8 cellular contexts compared by ENCODE assay signal in the genomic region with DNA sequence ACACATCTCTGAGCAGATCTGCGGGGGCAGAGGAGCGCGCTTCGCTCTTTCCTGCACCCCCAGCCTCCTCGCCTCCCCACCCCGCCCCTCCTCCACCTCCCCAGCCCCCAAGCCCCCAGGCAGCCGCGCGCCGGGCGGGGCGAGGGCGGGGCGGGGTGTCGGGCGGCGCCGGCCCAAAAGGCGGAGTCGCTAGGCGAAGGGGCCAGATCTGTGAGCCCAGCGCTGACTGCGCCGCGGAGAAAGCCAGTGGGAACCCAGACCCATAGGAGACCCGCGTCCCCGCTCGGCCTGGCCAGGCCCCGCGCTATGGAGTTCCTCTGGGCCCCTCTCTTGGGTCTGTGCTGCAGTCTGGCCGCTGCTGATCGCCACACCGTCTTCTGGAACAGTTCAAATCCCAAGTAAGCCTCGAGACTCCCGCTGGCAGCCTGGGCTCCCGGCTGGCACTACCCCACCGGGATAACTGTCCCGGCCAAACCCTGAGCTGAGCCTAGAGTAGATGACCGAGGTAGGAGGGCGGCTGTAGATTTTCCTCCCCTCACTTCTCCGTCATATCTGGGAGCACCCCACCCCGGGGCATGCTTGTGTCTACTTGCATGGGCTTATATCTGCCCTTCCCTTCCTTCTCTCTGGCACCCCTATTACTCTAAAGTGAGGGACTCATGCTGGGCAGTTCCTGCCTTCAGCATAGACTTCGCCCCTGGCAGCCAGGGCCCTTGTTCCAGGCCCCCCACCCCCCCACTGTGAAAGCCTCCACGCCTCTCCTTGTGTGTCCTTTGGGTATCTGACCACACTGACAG. TPM values are rescaled to one million over a fixed set of nuclear protein-coding genes. Genes with fewer than 3 reads are reported as not detected.
DNase-seq lines count a peak whose midpoint lies in the region; ATAC-seq and TF ChIP-seq lines count a peak whose summit lies in the region.

EFNA1 (plus strand) TSS at position 205 of the 797 bp plus-strand sequence; CDS start at position 307, 102 bp downstream.

- H3K4me3 Mint-ChIP-seq in activated T-helper 1 cell treated with anti-CD3 and anti-CD28 coated beads, Interleukin-12 subunit alpha, Interleukin-12 subunit beta, Interleukin-2, Interleukin-4 antibody, amounts not matched to agents 30 ng/mL and 10 ng/mL and 1 ng/mL, durations not matched to agents 14 hours and 24 hours and 36 hours, result peak within 1 kb of the TSS; percentile 82

- no peak within 1 kb of the TSS for H3K27ac Mint-ChIP-seq in activated T-helper 1 cell treated with anti-CD3 and anti-CD28 coated beads, Interleukin-12 subunit alpha, Interleukin-12 subunit beta, Interleukin-2, Interleukin-4 antibody, amounts not matched to agents 30 ng/mL and 10 ng/mL and 1 ng/mL, durations not matched to agents 14 hours and 24 hours and 36 hours

- H3K4me1 Mint-ChIP-seq in activated T-helper 1 cell treated with anti-CD3 and anti-CD28 coated beads, Interleukin-12 subunit alpha, Interleukin-12 subunit beta, Interleukin-2, Interleukin-4 antibody, amounts not matched to agents 30 ng/mL and 10 ng/mL and 1 ng/mL, durations not matched to agents 14 hours and 24 hours and 36 hours (ENCODE audit: low read depth), result peaks cover 19% of the 10 kb centered on the region

- H3K9ac ChIP-seq in fibroblast of lung (ENCODE audit: insufficient read depth, low read length), result no peak within 1 kb of the TSS
- peak within 1 kb of the TSS; percentile 67 for H3K9ac ChIP-seq in muscle layer of colon (ENCODE audit: low read length)

- H3K27ac ChIP-seq in fibroblast of lung (ENCODE audit: insufficient read depth, low read length) (no peak within 1 kb of the TSS), muscle layer of colon (ENCODE audit: low read depth, low read length) (peak within 1 kb of the TSS; percentile 82)

- H3K79me2 ChIP-seq in fibroblast of lung (ENCODE audit: control insufficient read depth, insufficient read depth, low read length), result no peaks in the 10 kb centered on the region

- H3K9me3 ChIP-seq in fibroblast of lung (ENCODE audit: control insufficient read depth, insufficient read depth, low read depth, low read length) (no peaks in the 10 kb centered on the region), muscle layer of colon (ENCODE audit: low read length) (no peaks in the 10 kb centered on the region)

- peaks cover 49% of the 10 kb centered on the region for H3K27me3 Mint-ChIP-seq in activated T-helper 1 cell treated with anti-CD3 and anti-CD28 coated beads, Interleukin-12 subunit alpha, Interleukin-12 subunit beta, Interleukin-2, Interleukin-4 antibody, amounts not matched to agents 30 ng/mL and 10 ng/mL and 1 ng/mL, durations not matched to agents 14 hours and 24 hours and 36 hours (ENCODE audit: insufficient read depth)

- peaks cover 55% of the 10 kb centered on the region for H3K27me3 ChIP-seq in fibroblast of lung (ENCODE audit: control insufficient read depth, insufficient read depth, low read length)
- H3K27me3 ChIP-seq in muscle layer of colon (ENCODE audit: control insufficient read depth in 1 of 2, insufficient read depth in 2 of 2, low read length in 2 of 2), result peaks cover 0 to 3% of the 10 kb centered on the region in 2 donors

- in situ Hi-C loops in G401 (cut with HindIII; ENCODE audit: low sequenced_read_pairs), result no loop called here

- no peaks in the 10 kb centered on the region for H4K20me1 ChIP-seq in fibroblast of lung (ENCODE audit: control insufficient read depth, extremely low read depth, insufficient read depth, low read length)

- H3K9me3 Mint-ChIP-seq in activated T-helper 1 cell treated with anti-CD3 and anti-CD28 coated beads, Interleukin-12 subunit alpha, Interleukin-12 subunit beta, Interleukin-2, Interleukin-4 antibody, amounts not matched to agents 30 ng/mL and 10 ng/mL and 1 ng/mL, durations not matched to agents 14 hours and 24 hours and 36 hours, result no peaks in the 10 kb centered on the region

- H3K36me3 Mint-ChIP-seq in activated T-helper 1 cell treated with anti-CD3 and anti-CD28 coated beads, Interleukin-12 subunit alpha, Interleukin-12 subunit beta, Interleukin-2, Interleukin-4 antibody, amounts not matched to agents 30 ng/mL and 10 ng/mL and 1 ng/mL, durations not matched to agents 14 hours and 24 hours and 36 hours (ENCODE audit: low read depth), result peaks cover 2% of the 10 kb centered on the region

- peaks cover 2% of the 10 kb centered on the region for H3K4me1 ChIP-seq in fibroblast of lung (ENCODE audit: control insufficient read depth, extremely low read depth, insufficient read depth, low read length)
- peaks cover 38% of the 10 kb centered on the region for H3K4me1 ChIP-seq in muscle layer of colon (ENCODE audit: insufficient read depth, low read length)

- H2AFZ ChIP-seq in fibroblast of lung (ENCODE audit: low read length), result no peak within 1 kb of the TSS

- DNase-seq in G401 (ENCODE audit: low spot score), result peak; percentile 77
- peak; percentile 32 for DNase-seq in NCI-H2227 treated with DMSO at 0.1 percent for 48 hours (lab: John Stamatoyannopoulos, UW)
- DNase-seq in activated T-helper 1 cell treated with anti-CD3 and anti-CD28 coated beads, Interleukin-12 subunit alpha, Interleukin-12 subunit beta, Interleukin-2, Interleukin-4 antibody, amounts not matched to agents 30 ng/mL and 10 ng/mL and 1 ng/mL, durations not matched to agents 14 hours and 24 hours and 36 hours (ENCODE audit: low spot score), result peak; percentile 34
- DNase-seq in fibroblast of lung (ENCODE audit: low read depth in 2 of 2), result peak; percentile 5 to 25
- peak; percentile 68 for DNase-seq in superior temporal gyrus (ENCODE audit: extremely low spot score)
- no peak for DNase-seq in GOT3 (lab: John Stamatoyannopoulos, UW)

- no peak for ATAC-seq in GM19463 (IDR thresholded peaks at IDR 0.05; ENCODE audit: unreplicated experiment)

- intact Hi-C loops in activated T-helper 1 cell treated with anti-CD3 and anti-CD28 coated beads, Interleukin-12 subunit alpha, Interleukin-12 subunit beta, Interleukin-2, Interleukin-4 antibody, amounts not matched to agents 30 ng/mL and 10 ng/mL and 1 ng/mL, durations not matched to agents 14 hours and 24 hours and 36 hours (cut with micrococcal nuclease), result loop anchor here (5.0 kb wide), 2 partner anchors 36 to 39 kb away; no protein-coding TSS in a partner anchor

- no peaks in the 10 kb centered on the region for H3K36me3 ChIP-seq in fibroblast of lung (ENCODE audit: control insufficient read depth, insufficient read depth, low read length)
- peaks cover 8% of the 10 kb centered on the region for H3K36me3 ChIP-seq in muscle layer of colon (ENCODE audit: insufficient read depth, low read length)

- H3K4me2 ChIP-seq in fibroblast of lung (ENCODE audit: extremely low read depth, insufficient read depth, low read length), result peak within 1 kb of the TSS; percentile 82

- no peak for TF ChIP-seq CTCF in fibroblast of lung (conservative IDR thresholded peaks at IDR 0.05 in 1 of 2, IDR thresholded peaks at IDR 0.05 in 1 of 2; ENCODE audit: low read depth in 1 of 2, low read length in 2 of 2)

- peak within 1 kb of the TSS in 3 of 4 experiments; percentile 16 to 58 (median 51) for H3K4me3 ChIP-seq in fibroblast of lung (replicated peaks in 1 of 4; ENCODE audit: control extremely low read depth in 1 of 4, insufficient read depth in 1 of 4, low read depth in 3 of 4, low read length in 4 of 4)
- H3K4me3 ChIP-seq in muscle layer of colon (ENCODE audit: low read depth in 1 of 2, low read length in 2 of 2), result peak within 1 kb of the TSS; percentile 64 to 87

RNA-seq across cellular contexts. Expression of gene EFNA1, which starts in this region (rescaled TPM):
- total RNA-seq in G401 (2014; rRNA removed; shearing (Covaris generic)), result 2.8 and 5.3 TPM in 2 replicates
- not detected in 2 replicates for total RNA-seq in activated T-helper 1 cell treated with anti-CD3 and anti-CD28 coated beads, Interleukin-12 subunit alpha, Interleukin-12 subunit beta, Interleukin-2, Interleukin-4 antibody, amounts not matched to agents 30 ng/mL and 10 ng/mL and 1 ng/mL, durations not matched to agents 14 hours and 24 hours and 36 hours
- total RNA-seq in fibroblast of lung, result 0.26 TPM in 1 of 2 replicates, not detected in the other
- 0.06 and 0.07 TPM in 2 replicates for polyA plus RNA-seq in fibroblast of lung
- not detected in 2 replicates for polyA plus RNA-seq in fibroblast of lung (2012)
- polyA minus RNA-seq in fibroblast of lung (ENCODE audit: low replicate concordance), result not detected in 2 replicates

Comparison
In these comparisons a context has a peak if more than half of its experiments do, and no peak if none do; other contexts are left out.
1. Peak in DNase-seq in activated T-helper 1 cell treated with anti-CD3 and anti-CD28 coated beads, Interleukin-12 subunit alpha, Interleukin-12 subunit beta, Interleukin-2, Interleukin-4 antibody, amounts not matched to agents 30 ng/mL and 10 ng/mL and 1 ng/mL, durations not matched to agents 14 hours and 24 hours and 36 hours; RNA of the gene not detected or under 1 TPM.
2. Peak in DNase-seq, H3K4me3 ChIP-seq and H3K4me2 ChIP-seq in fibroblast of lung; RNA of the gene not detected or under 1 TPM.